9 cellular contexts compared by ENCODE assay signal in the genomic region with DNA sequence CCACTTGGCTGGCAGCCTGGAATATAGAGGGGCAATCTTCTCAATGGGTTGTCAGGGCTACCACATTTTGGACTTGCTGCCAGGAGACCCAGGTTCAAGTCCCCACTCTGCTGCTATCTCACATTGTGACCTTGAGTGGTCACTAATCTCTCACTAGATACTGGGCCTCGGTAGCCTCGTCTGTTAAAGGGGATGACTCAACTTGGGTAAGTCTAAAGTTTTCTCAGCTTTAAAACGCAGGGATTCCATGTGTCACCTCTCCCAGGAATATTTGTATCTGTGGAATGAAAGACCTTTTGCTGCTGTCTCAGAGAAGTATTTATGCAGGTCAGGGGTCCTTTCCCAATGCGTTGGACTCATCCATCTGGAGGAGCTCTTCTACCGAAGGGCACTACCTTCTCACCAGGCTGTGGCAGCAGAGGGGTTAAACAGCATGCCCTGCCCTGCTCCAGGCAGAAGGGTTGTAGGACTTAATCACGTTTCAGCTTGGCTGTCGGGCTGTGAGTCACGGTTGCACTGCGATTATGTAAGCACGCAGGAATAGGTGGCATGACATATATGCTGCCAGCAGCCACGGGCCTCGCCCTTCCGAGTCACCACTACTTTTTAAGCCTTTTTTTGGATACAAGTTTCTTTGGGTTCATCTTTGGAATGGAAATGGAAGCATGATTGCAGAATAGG.
DNase-seq lines count a peak whose midpoint lies in the region; ATAC-seq and TF ChIP-seq lines count a peak whose summit lies in the region.
"Had no signal": no experiment of that assay in that cellular context is flagged by ENCODE, and none has a peak within 500 bp of the region (broad histone marks: within the 10 kb centered on the region; RNA-seq: fewer than 3 reads in every experiment).

No MANE protein-coding gene starts in this region.

- TF ChIP-seq CTCF in cardiac muscle cell (IDR thresholded peaks at IDR 0.05; ENCODE audit: low read depth, low read length) (peak; percentile 6), thoracic aorta (IDR thresholded peaks at IDR 0.05) (no peak)

- H3K4me1 ChIP-seq in cardiac muscle cell (ENCODE audit: low read depth) (peaks cover 10% of the 10 kb centered on the region), thoracic aorta (ENCODE audit: control insufficient read depth in 1 of 2, low read depth in 2 of 2) (peaks cover 10 to 24% of the 10 kb centered on the region in 2 donors)

- H3K36me3 ChIP-seq in cardiac muscle cell, result no peaks in the 10 kb centered on the region
- H3K36me3 ChIP-seq in thoracic aorta, result no peaks in the 10 kb centered on the region

- no peak overlapping the region for H3K27ac ChIP-seq in cardiac muscle cell
- peak overlapping the region; percentile 58 to 79 for H3K27ac ChIP-seq in thoracic aorta
- H3K27ac ChIP-seq: C4-2B had no signal

- DNase-seq in NCI-H2227 (lab: John Stamatoyannopoulos, UW; ENCODE audit: unreplicated experiment) (peak; percentile 33), NCI-H2227 treated with DMSO at 0.1 percent for 48 hours (lab: John Stamatoyannopoulos, UW) (no peak), SW 1271 (lab: John Stamatoyannopoulos, UW) (peak; percentile 91 to 96), cardiac muscle cell (ENCODE audit: low read depth in 1 of 2, low spot score in 1 of 2) (peak in 1 of 2 donors; percentile 89), thoracic aorta (ENCODE audit: low spot score) (peak; percentile 62), superior temporal gyrus (ENCODE audit: extremely low spot score) (no peak)

- H3K27me3 ChIP-seq in cardiac muscle cell, result no peaks in the 10 kb centered on the region
- no peaks in the 10 kb centered on the region for H3K27me3 ChIP-seq in thoracic aorta (replicated peaks; ENCODE audit: insufficient read depth)

- H3K4me3 ChIP-seq in cardiac muscle cell (no peak overlapping the region), thoracic aorta (peak overlapping the region; percentile 5)

- peak; percentile 88 for ATAC-seq in thoracic aorta (ENCODE audit: insufficient number of reproducible peaks, low FRiP score, low read depth)
- ATAC-seq in HG03354 (IDR thresholded peaks at IDR 0.05; ENCODE audit: poor library complexity, severe bottlenecking, unreplicated experiment), result no peak
- no peak for ATAC-seq in HG03135 (IDR thresholded peaks at IDR 0.05; ENCODE audit: unreplicated experiment)

- H3K9me3 ChIP-seq in cardiac muscle cell (ENCODE audit: low read depth) (no peaks in the 10 kb centered on the region), thoracic aorta (no peaks in the 10 kb centered on the region)

Comparison
In these comparisons a context has a peak if more than half of its experiments do, and no peak if none do; other contexts are left out.
1. DNase-seq: peak in NCI-H2227 (single experiment), SW 1271 (2 of 2) and thoracic aorta (single experiment); none in NCI-H2227 treated with DMSO at 0.1 percent for 48 hours (single experiment) and superior temporal gyrus (single experiment).